In genomic region chr7:106794276-106795136, GRCh38 we compare ENCODE assay signal across 15 cellular contexts.
"Had no signal": no experiment of that assay in that cellular context is flagged by ENCODE, and none has a peak within 500 bp of the region (broad histone marks: within the 10 kb centered on the region; RNA-seq: fewer than 3 reads in every experiment).

No MANE protein-coding gene starts in this region.

- H3K36me3 ChIP-seq: thyroid gland, uterus had no signal

- H3K4me3 ChIP-seq: thyroid gland, uterus had no signal

- H3K9me3 ChIP-seq: thyroid gland, uterus had no signal

- DNase-seq: activated naive CD4-positive, alpha-beta T cell; activated T-cell treated with anti-CD3 and anti-CD28 coated beads for 4 hours; anterior cingulate cortex; effector memory CD8-positive, alpha-beta T cell; foreskin keratinocyte; glutamatergic neuron; hypothalamus; left ventricle myocardium superior; mesendoderm; natural killer cell; retina; stimulated activated CD4-positive, alpha-beta T cell treated with anti-CD3 and anti-CD28 coated beads, Interleukin-12 subunit alpha, Interleukin-12 subunit beta, amount 100 ng/mL, for 4 hours; stimulated activated CD4-positive, alpha-beta T cell treated with anti-CD3 and anti-CD28 coated beads, Interleukin-2, amount 100 ng/mL, for 24 hours; uterus had no signal

- H3K27ac ChIP-seq: foreskin keratinocyte, uterus had no signal

- H3K4me1 ChIP-seq: foreskin keratinocyte, uterus had no signal

- H3K27me3 ChIP-seq: thyroid gland, uterus had no signal
